ENCODE assay signal across 9 cellular contexts in the genomic region with DNA sequence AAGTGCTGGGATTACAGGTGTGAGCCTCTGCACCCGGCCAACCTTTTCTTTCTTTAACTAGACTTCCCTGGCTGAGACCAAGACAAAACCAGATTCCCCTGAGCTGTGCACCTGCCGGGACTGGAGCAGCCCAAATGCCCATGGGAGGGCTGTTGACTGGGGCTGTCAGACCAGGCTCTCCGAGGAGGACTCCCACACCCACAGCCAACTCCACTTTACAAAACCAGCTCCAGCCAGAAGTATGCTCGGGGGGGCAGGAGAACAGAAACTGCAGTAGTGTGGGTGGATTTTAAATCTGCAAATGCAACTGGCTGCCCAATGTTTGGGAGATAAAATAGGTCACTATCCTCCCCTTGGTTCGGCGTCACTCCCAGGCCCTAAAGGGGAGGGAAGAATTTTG.
DNase-seq lines count a peak whose midpoint lies in the region; ATAC-seq, FAIRE-seq and TF ChIP-seq lines count a peak whose summit lies in the region.
"Had no signal": no experiment of that assay in that cellular context is flagged by ENCODE, and none has a peak within 500 bp of the region (broad histone marks: within the 10 kb centered on the region; RNA-seq: fewer than 3 reads in every experiment).

No MANE protein-coding gene starts in this region.

- H3K36me3 ChIP-seq in CD8-positive, alpha-beta memory T cell (ENCODE audit: insufficient read depth, low read length), result no peaks in the 10 kb centered on the region

- H3K36me3 Mint-ChIP-seq in CD8-positive, alpha-beta memory T cell, result peaks cover 4 to 18% (median 16%) of the 10 kb centered on the region in 3 donors
- H3K36me3 Mint-ChIP-seq in MCF 10A (ENCODE audit: insufficient read depth, unreplicated experiment), result peaks cover 12% of the 10 kb centered on the region

- no peak overlapping the region for H3K27ac ChIP-seq in CD8-positive, alpha-beta memory T cell (ENCODE audit: low read depth, low read length)

- ATAC-seq in HG02763 (IDR thresholded peaks at IDR 0.05; ENCODE audit: unreplicated experiment), result peak; percentile 20
- ATAC-seq in HG02588 (IDR thresholded peaks at IDR 0.05; ENCODE audit: unreplicated experiment), result no peak

- intact Hi-C loops in MCF 10A (cut with micrococcal nuclease), result loop anchor here (1.0 to 2.0 kb wide), 6 partner anchors 20 to 176 kb away; no protein-coding TSS in a partner anchor
- intact Hi-C loops in posterior cingulate gyrus (cut with DNase I), result no loop called here

- no peaks in the 10 kb centered on the region for H3K27me3 Mint-ChIP-seq in CD8-positive, alpha-beta memory T cell
- H3K27me3 Mint-ChIP-seq in MCF 10A (ENCODE audit: insufficient read depth, unreplicated experiment), result no peaks in the 10 kb centered on the region

- no peaks in the 10 kb centered on the region for H3K9me3 ChIP-seq in CD8-positive, alpha-beta memory T cell (ENCODE audit: low read length)

- no peaks in the 10 kb centered on the region for H3K27me3 ChIP-seq in CD8-positive, alpha-beta memory T cell (ENCODE audit: insufficient read depth, low read length, poor library complexity, severe bottlenecking)

- no peak for DNase-seq in CD8-positive, alpha-beta memory T cell
- DNase-seq in MCF 10A (ENCODE audit: unreplicated experiment), result peak; percentile 10
- DNase-seq in posterior cingulate gyrus, result peak in 6 of 10 donors; percentile 21 to 90 (median 42)
- DNase-seq in stimulated activated naive CD4-positive, alpha-beta T cell treated with Interleukin-2 at 50 U/mL for 16 hours (lab: John Stamatoyannopoulos, UW), result no peak
- no peak for DNase-seq in RCC 7860 (ENCODE audit: low spot score)
- no peak for DNase-seq in NCI-H446 (lab: John Stamatoyannopoulos, UW)
- DNase-seq: midbrain had no signal

- no TSS peak for BruUV-seq in MCF 10A (replicated peaks; lab: Mats Ljungman, UMichigan)

- H3K4me1 Mint-ChIP-seq in CD8-positive, alpha-beta memory T cell, result peaks cover 45 to 63% (median 52%) of the 10 kb centered on the region in 3 donors
- H3K4me1 Mint-ChIP-seq in MCF 10A (ENCODE audit: insufficient read depth, unreplicated experiment), result peaks cover 43% of the 10 kb centered on the region

- H3K27ac Mint-ChIP-seq in CD8-positive, alpha-beta memory T cell, result peak overlapping the region in 6 of 8 donors; percentile 8 to 99 (median 86)
- H3K27ac Mint-ChIP-seq in MCF 10A (ENCODE audit: low read depth, unreplicated experiment), result peak overlapping the region; percentile 89

- CTCF ChIA-PET in CD8-positive, alpha-beta memory T cell (lab: Charles Lee), result interaction anchor here (0.7 to 3.9 kb wide), 6 partner anchors 24 to 175 kb away, joined by 3 to 18 read pairs (median 6); no protein-coding TSS in a partner anchor
- CTCF ChIA-PET in MCF 10A (lab: Yijun Ruan, JAX), result interaction anchor here (0.6 to 2.6 kb wide), 16 partner anchors 11 to 353 kb away, joined by 3 to 18 read pairs (median 5); a partner anchor contains a TSS

- no peak for TF ChIP-seq CTCF in MCF 10A (IDR thresholded peaks at IDR 0.05; ENCODE audit: unreplicated experiment)

- peak overlapping the region in 2 of 7 donors; percentile 10 to 24 for H3K4me3 Mint-ChIP-seq in CD8-positive, alpha-beta memory T cell
- H3K4me3 Mint-ChIP-seq in MCF 10A (ENCODE audit: unreplicated experiment), result no peak overlapping the region

- no peaks in the 10 kb centered on the region for H3K9me3 Mint-ChIP-seq in CD8-positive, alpha-beta memory T cell
- no peaks in the 10 kb centered on the region for H3K9me3 Mint-ChIP-seq in MCF 10A (ENCODE audit: unreplicated experiment)

- peaks cover 47% of the 10 kb centered on the region for H3K4me1 ChIP-seq in CD8-positive, alpha-beta memory T cell (ENCODE audit: insufficient read depth, low read length)

- POLR2A ChIA-PET in CD8-positive, alpha-beta memory T cell (lab: Charles Lee), result interaction anchor here (1.1 to 1.6 kb wide), 2 partner anchors 24 to 34 kb away, joined by 4 to 7 read pairs; no protein-coding TSS in a partner anchor
- POLR2A ChIA-PET in MCF 10A (lab: Yijun Ruan, JAX), result interaction anchor here (0.6 to 7.2 kb wide), 23 partner anchors 12 to 269 kb away, joined by 3 to 95 read pairs (median 7); a partner anchor contains a TSS

- FAIRE-seq in RCC 7860 (lab: Jason Lieb, UNC), result no peak

- H3K4me3 ChIP-seq in CD8-positive, alpha-beta memory T cell (ENCODE audit: low read length), result no peak overlapping the region

Comparison
In these comparisons a context has a peak if more than half of its experiments do, and no peak if none do; other contexts are left out.
1. DNase-seq: peak in MCF 10A (single experiment) and posterior cingulate gyrus (6 of 10); none in CD8-positive, alpha-beta memory T cell (0 of 5), stimulated activated naive CD4-positive, alpha-beta T cell treated with Interleukin-2 at 50 U/mL for 16 hours (single experiment), RCC 7860 (single experiment) and NCI-H446 (0 of 2).